ENCODE assay signal across 1 cellular context in the genomic region with DNA sequence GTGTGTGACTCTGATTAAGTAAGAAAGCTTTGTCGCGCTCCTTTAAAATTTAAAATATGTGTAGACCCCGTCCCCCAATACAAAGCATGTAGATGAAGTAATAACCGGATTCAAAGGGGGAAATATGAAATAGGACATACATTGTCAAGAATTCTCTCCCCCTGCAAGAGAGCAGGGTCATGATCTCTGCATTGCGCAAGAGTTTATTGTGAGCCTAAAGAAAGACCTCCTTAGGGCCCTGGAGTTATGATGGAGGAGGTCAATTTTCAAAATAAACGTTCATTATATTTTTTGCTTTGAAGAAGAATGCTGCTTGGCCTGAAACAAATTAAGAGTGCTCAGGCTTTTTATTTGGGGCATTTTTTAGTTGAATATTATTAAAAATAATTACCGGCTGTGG.
TF ChIP-seq lines count a peak whose summit lies in the region.

No MANE protein-coding gene starts in this region.

TF ChIP-seq in HepG2, 621 proteins besides CTCF, POLR2A, EP300 and RAD21:
- TF ChIP-seq, protein P1, sequence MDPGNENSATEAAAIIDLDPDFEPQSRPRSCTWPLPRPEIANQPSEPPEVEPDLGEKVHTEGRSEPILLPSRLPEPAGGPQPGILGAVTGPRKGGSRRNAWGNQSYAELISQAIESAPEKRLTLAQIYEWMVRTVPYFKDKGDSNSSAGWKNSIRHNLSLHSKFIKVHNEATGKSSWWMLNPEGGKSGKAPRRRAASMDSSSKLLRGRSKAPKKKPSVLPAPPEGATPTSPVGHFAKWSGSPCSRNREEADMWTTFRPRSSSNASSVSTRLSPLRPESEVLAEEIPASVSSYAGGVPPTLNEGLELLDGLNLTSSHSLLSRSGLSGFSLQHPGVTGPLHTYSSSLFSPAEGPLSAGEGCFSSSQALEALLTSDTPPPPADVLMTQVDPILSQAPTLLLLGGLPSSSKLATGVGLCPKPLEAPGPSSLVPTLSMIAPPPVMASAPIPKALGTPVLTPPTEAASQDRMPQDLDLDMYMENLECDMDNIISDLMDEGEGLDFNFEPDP (CRISPR knock-in tag; conservative IDR thresholded peaks at IDR 0.05), result no peak
- TF ChIP-seq SIN3A (IDR thresholded peaks at IDR 0.05; ENCODE audit: borderline replicate concordance, low read depth, low read length) (no peak), TBX3 (IDR thresholded peaks at IDR 0.05; ENCODE audit: borderline replicate concordance) (no peak), PHF21A (CRISPR knock-in tag; IDR thresholded peaks at IDR 0.05) (no peak), KDM3A (CRISPR knock-in tag; IDR thresholded peaks at IDR 0.05; ENCODE audit: low read depth) (no peak), CEBPG (CRISPR knock-in tag; IDR thresholded peaks at IDR 0.05) (0 out of 2 replicates have a peak, but pooled peaks have one; percentile 21), RELA (CRISPR knock-in tag; IDR thresholded peaks at IDR 0.05) (no peak), SRF (IDR thresholded peaks at IDR 0.05; ENCODE audit: low read depth, low read length) (no peak), CEBPB (IDR thresholded peaks at IDR 0.05; ENCODE audit: borderline replicate concordance, low read depth, low read length) (peak; percentile 83)
- TF ChIP-seq, protein P2, sequence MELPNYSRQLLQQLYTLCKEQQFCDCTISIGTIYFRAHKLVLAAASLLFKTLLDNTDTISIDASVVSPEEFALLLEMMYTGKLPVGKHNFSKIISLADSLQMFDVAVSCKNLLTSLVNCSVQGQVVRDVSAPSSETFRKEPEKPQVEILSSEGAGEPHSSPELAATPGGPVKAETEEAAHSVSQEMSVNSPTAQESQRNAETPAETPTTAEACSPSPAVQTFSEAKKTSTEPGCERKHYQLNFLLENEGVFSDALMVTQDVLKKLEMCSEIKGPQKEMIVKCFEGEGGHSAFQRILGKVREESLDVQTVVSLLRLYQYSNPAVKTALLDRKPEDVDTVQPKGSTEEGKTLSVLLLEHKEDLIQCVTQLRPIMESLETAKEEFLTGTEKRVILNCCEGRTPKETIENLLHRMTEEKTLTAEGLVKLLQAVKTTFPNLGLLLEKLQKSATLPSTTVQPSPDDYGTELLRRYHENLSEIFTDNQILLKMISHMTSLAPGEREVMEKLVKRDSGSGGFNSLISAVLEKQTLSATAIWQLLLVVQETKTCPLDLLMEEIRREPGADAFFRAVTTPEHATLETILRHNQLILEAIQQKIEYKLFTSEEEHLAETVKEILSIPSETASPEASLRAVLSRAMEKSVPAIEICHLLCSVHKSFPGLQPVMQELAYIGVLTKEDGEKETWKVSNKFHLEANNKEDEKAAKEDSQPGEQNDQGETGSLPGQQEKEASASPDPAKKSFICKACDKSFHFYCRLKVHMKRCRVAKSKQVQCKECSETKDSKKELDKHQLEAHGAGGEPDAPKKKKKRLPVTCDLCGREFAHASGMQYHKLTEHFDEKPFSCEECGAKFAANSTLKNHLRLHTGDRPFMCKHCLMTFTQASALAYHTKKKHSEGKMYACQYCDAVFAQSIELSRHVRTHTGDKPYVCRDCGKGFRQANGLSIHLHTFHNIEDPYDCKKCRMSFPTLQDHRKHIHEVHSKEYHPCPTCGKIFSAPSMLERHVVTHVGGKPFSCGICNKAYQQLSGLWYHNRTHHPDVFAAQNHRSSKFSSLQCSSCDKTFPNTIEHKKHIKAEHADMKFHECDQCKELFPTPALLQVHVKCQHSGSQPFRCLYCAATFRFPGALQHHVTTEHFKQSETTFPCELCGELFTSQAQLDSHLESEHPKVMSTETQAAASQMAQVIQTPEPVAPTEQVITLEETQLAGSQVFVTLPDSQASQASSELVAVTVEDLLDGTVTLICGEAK (IDR thresholded peaks at IDR 0.05), result no peak
- TF ChIP-seq, protein P2 (CRISPR knock-in tag; IDR thresholded peaks at IDR 0.05), result no peak
- TF ChIP-seq, protein P3, sequence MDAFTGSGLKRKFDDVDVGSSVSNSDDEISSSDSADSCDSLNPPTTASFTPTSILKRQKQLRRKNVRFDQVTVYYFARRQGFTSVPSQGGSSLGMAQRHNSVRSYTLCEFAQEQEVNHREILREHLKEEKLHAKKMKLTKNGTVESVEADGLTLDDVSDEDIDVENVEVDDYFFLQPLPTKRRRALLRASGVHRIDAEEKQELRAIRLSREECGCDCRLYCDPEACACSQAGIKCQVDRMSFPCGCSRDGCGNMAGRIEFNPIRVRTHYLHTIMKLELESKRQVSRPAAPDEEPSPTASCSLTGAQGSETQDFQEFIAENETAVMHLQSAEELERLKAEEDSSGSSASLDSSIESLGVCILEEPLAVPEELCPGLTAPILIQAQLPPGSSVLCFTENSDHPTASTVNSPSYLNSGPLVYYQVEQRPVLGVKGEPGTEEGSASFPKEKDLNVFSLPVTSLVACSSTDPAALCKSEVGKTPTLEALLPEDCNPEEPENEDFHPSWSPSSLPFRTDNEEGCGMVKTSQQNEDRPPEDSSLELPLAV (CRISPR knock-in tag; conservative IDR thresholded peaks at IDR 0.05; ENCODE audit: low read depth), result no peak
